In genomic region chr7:139016931-139017511, GRCh38 we compare ENCODE assay signal across 8 cellular contexts. TPM values are rescaled to one million over a fixed set of nuclear protein-coding genes. Genes with fewer than 3 reads are reported as not detected.
DNase-seq lines count a peak whose midpoint lies in the region; ATAC-seq, FAIRE-seq and TF ChIP-seq lines count a peak whose summit lies in the region.

No MANE protein-coding gene starts in this region.

- TF ChIP-seq CTCF in OCI-LY1 (IDR thresholded peaks at IDR 0.05; ENCODE audit: low read length): peak; percentile 76

- H3K4me3 ChIP-seq in OCI-LY1 (ENCODE audit: low read depth, low read length, poor library complexity, severe bottlenecking): no peak overlapping the region

- no peaks in the 10 kb centered on the region for H3K4me1 Mint-ChIP-seq in natural killer cell treated with Interleukin-12 subunit alpha and Interleukin-12 subunit beta and Interleukin-15 and Interleukin-18, amount 100 ng/mL, for 72 hours (ENCODE audit: low read depth in 2 of 2)

- H3K9me3 Mint-ChIP-seq in natural killer cell treated with Interleukin-12 subunit alpha and Interleukin-12 subunit beta and Interleukin-15 and Interleukin-18, amount 100 ng/mL, for 72 hours: no peaks in the 10 kb centered on the region

- H3K4me3 Mint-ChIP-seq in natural killer cell treated with Interleukin-12 subunit alpha and Interleukin-12 subunit beta and Interleukin-15 and Interleukin-18, amount 100 ng/mL, for 72 hours: no peak overlapping the region

- H3K27me3 Mint-ChIP-seq in natural killer cell treated with Interleukin-12 subunit alpha and Interleukin-12 subunit beta and Interleukin-15 and Interleukin-18, amount 100 ng/mL, for 72 hours: peaks cover 12 to 13% of the 10 kb centered on the region in 2 donors

- no peak overlapping the region for H3K27ac ChIP-seq in OCI-LY1 (ENCODE audit: low read depth, low read length, poor library complexity, severe bottlenecking)

- no peaks in the 10 kb centered on the region for H3K36me3 ChIP-seq in OCI-LY1 (ENCODE audit: insufficient read depth, low read length)

- no peak overlapping the region for H3K9ac ChIP-seq in OCI-LY1 (ENCODE audit: low read length)

- peak; percentile 67 for DNase-seq in DMS 273 treated with DMSO at 0.1 percent for 48 hours (lab: John Stamatoyannopoulos, UW)
- DNase-seq in HTR-8/SVneo (ENCODE audit: insufficient read length, low spot score): peak; percentile 82
- peak; percentile 69 for DNase-seq in activated CD8-positive, alpha-beta memory T cell treated with anti-CD3 and anti-CD28 coated beads, Interleukin-2, amount 50 U/mL, for 4 hours
- DNase-seq in erythroblast (lab: John Stamatoyannopoulos, UW): peak; percentile 75 to 83
- DNase-seq in natural killer cell treated with Interleukin-12 subunit alpha and Interleukin-12 subunit beta and Interleukin-15 and Interleukin-18, amount 100 ng/mL, for 72 hours (ENCODE audit: low spot score): no peak
- DNase-seq in stromal cell of bone marrow (ENCODE audit: low read depth): peak; percentile 54

- H3K9me3 ChIP-seq in OCI-LY1 (ENCODE audit: low read length): no peaks in the 10 kb centered on the region

- H3K36me3 Mint-ChIP-seq in natural killer cell treated with Interleukin-12 subunit alpha and Interleukin-12 subunit beta and Interleukin-15 and Interleukin-18, amount 100 ng/mL, for 72 hours: no peaks in the 10 kb centered on the region

- H3K27me3 ChIP-seq in OCI-LY1 (ENCODE audit: insufficient read depth, low read length): 0 out of 2 replicates have a peak, but pooled peaks cover 6% of the 10 kb centered on the region

- no peak overlapping the region for H3K4me2 ChIP-seq in OCI-LY1 (ENCODE audit: low read length)

- no peaks in the 10 kb centered on the region for H3K9me2 ChIP-seq in OCI-LY1 (ENCODE audit: low read depth, low read length)

- peak; percentile 98 for ATAC-seq in GM21390 (IDR thresholded peaks at IDR 0.05; ENCODE audit: unreplicated experiment)
- peak; percentile 77 to 83 for ATAC-seq in natural killer cell treated with Interleukin-12 subunit alpha and Interleukin-12 subunit beta and Interleukin-15 and Interleukin-18, amount 100 ng/mL, for 72 hours

- H3K79me2 ChIP-seq in OCI-LY1 (ENCODE audit: insufficient read depth, low read length): no peaks in the 10 kb centered on the region

- H4K20me1 ChIP-seq in OCI-LY1 (ENCODE audit: insufficient read depth, low read length): no peaks in the 10 kb centered on the region

- H2AFZ ChIP-seq in OCI-LY1 (ENCODE audit: low read length): no peak overlapping the region

- no peak overlapping the region for H3K27ac Mint-ChIP-seq in natural killer cell treated with Interleukin-12 subunit alpha and Interleukin-12 subunit beta and Interleukin-15 and Interleukin-18, amount 100 ng/mL, for 72 hours

- no peaks in the 10 kb centered on the region for H3F3A ChIP-seq in OCI-LY1 (ENCODE audit: insufficient read depth, low read length)

- FAIRE-seq in HTR-8/SVneo (lab: Jason Lieb, UNC): no peak

- no peak for TF ChIP-seq POLR2A in erythroblast (IDR thresholded peaks at IDR 0.05; ENCODE audit: low read length)

- no peaks in the 10 kb centered on the region for H3K4me1 ChIP-seq in OCI-LY1 (ENCODE audit: insufficient read depth, low read length, severe bottlenecking)

RNA-seq across cellular contexts. Expression of gene ZC3HAV1L, which starts 18.8 kb away (rescaled TPM):
- 1 to 10 TPM; 3.7 to 8.7 TPM for total RNA-seq in natural killer cell treated with Interleukin-12 subunit alpha and Interleukin-12 subunit beta and Interleukin-15 and Interleukin-18, amount 100 ng/mL, for 72 hours

RNA-seq across cellular contexts. Expression of gene KIAA1549, which starts 35.8 kb away (rescaled TPM):
- under 1 TPM; 0.21 to 0.33 TPM for total RNA-seq in natural killer cell treated with Interleukin-12 subunit alpha and Interleukin-12 subunit beta and Interleukin-15 and Interleukin-18, amount 100 ng/mL, for 72 hours
